Comparison of ENCODE assay signal across 8 cellular contexts in genomic region chr16:73196670-73197069, GRCh38.
DNase-seq lines count a peak whose midpoint lies in the region; ATAC-seq and TF ChIP-seq lines count a peak whose summit lies in the region.

No MANE protein-coding gene starts in this region.

- H3K4me3 ChIP-seq in OCI-LY3 (ENCODE audit: low read length), result no peak overlapping the region
- no peak overlapping the region for H3K4me3 ChIP-seq in thoracic aorta

- H3K4me2 ChIP-seq in OCI-LY3 (ENCODE audit: low read length), result no peak overlapping the region

- no peaks in the 10 kb centered on the region for H4K20me1 ChIP-seq in OCI-LY3 (ENCODE audit: insufficient read depth, low read length)

- no peak overlapping the region for H2AFZ ChIP-seq in OCI-LY3 (ENCODE audit: low read depth, low read length)

- H3K27me3 ChIP-seq in OCI-LY3 (ENCODE audit: low read depth, low read length) (peaks cover 31% of the 10 kb centered on the region), thoracic aorta (replicated peaks; ENCODE audit: insufficient read depth) (no peaks in the 10 kb centered on the region)

- H3K4me1 ChIP-seq in OCI-LY3 (ENCODE audit: low read length), result peaks cover 4% of the 10 kb centered on the region
- H3K4me1 ChIP-seq in thoracic aorta (ENCODE audit: control insufficient read depth in 1 of 2, low read depth in 2 of 2), result peaks cover 3 to 16% of the 10 kb centered on the region in 2 donors

- DNase-seq in COLO668 (lab: John Stamatoyannopoulos, UW; ENCODE audit: unreplicated experiment) (peak; percentile 46), kidney glomerular epithelial cell (lab: John Stamatoyannopoulos, UW) (peak; percentile 43), thoracic aorta (ENCODE audit: low spot score) (peak; percentile 45)
- DNase-seq in central memory CD4-positive, alpha-beta T cell, result peak; percentile 8

- H3K9me3 ChIP-seq in OCI-LY3 (ENCODE audit: insufficient read depth, low read length) (no peaks in the 10 kb centered on the region), thoracic aorta (no peaks in the 10 kb centered on the region)

- H3K79me2 ChIP-seq in OCI-LY3 (ENCODE audit: low read length), result no peaks in the 10 kb centered on the region

- H3K36me3 ChIP-seq in OCI-LY3 (replicated peaks; ENCODE audit: low read depth, low read length) (no peaks in the 10 kb centered on the region), thoracic aorta (no peaks in the 10 kb centered on the region)

- H3K9ac ChIP-seq in OCI-LY3 (ENCODE audit: low read length), result no peak overlapping the region

- TF ChIP-seq CTCF in OCI-LY3 (IDR thresholded peaks at IDR 0.05; ENCODE audit: low read depth, low read length) (peak; percentile 82), thoracic aorta (IDR thresholded peaks at IDR 0.05) (peak; percentile 67)

- peak; percentile 79 for ATAC-seq in GM18909 (IDR thresholded peaks at IDR 0.05; ENCODE audit: poor library complexity, unreplicated experiment)
- peak; percentile 63 for ATAC-seq in HG03442 (IDR thresholded peaks at IDR 0.05; ENCODE audit: unreplicated experiment)
- ATAC-seq in thoracic aorta (ENCODE audit: insufficient number of reproducible peaks, low FRiP score, low read depth), result no peak
- ATAC-seq in HG03457 (IDR thresholded peaks at IDR 0.05; ENCODE audit: unreplicated experiment), result no peak

- H3K27ac ChIP-seq in OCI-LY3 (ENCODE audit: low read length) (no peak overlapping the region), thoracic aorta (no peak overlapping the region)

Comparison
In these comparisons a context has a peak if more than half of its experiments do, and no peak if none do; other contexts are left out.
1. ATAC-seq: peak in GM18909 (single experiment) and HG03442 (single experiment); none in thoracic aorta (single experiment) and HG03457 (single experiment).
2. Peak in every context shown above with its lines, with median percentiles within 50 percentile points of each other: DNase-seq.